Comparison of ENCODE assay signal across 1 cellular context in genomic region chrX:28922106-28922505, GRCh38.
TF ChIP-seq lines count a peak whose summit lies in the region.

No MANE protein-coding gene starts in this region.

TF ChIP-seq in IMR-90, 13 proteins besides CTCF, POLR2A, EP300 and RAD21:
- no peak for TF ChIP-seq FOS (IDR thresholded peaks at IDR 0.05; ENCODE audit: low read depth, low read length)
- TF ChIP-seq MAZ (IDR thresholded peaks at IDR 0.05; ENCODE audit: borderline replicate concordance, low read depth, low read length), result no peak
- no peak for TF ChIP-seq ELK1 (IDR thresholded peaks at IDR 0.05; ENCODE audit: borderline replicate concordance, low read depth, low read length)
- no peak for TF ChIP-seq BHLHE40 (IDR thresholded peaks at IDR 0.05; ENCODE audit: low read depth, low read length)
- no peak for TF ChIP-seq MXI1 (IDR thresholded peaks at IDR 0.05; ENCODE audit: borderline replicate concordance, low read depth, low read length)
- TF ChIP-seq SMC3 (IDR thresholded peaks at IDR 0.05; ENCODE audit: low read depth, low read length), result no peak
- TF ChIP-seq NFE2L2 (IDR thresholded peaks at IDR 0.05; ENCODE audit: low read depth, low read length), result no peak
- no peak for TF ChIP-seq RFX5 (IDR thresholded peaks at IDR 0.05; ENCODE audit: low read depth, low read length)
TF ChIP-seq in IMR-90: peak in this region for 0.
